18 cellular contexts compared by ENCODE assay signal in genomic region chr1:19258353-19258752, GRCh38.
"Had no signal": no experiment of that assay in that cellular context is flagged by ENCODE, and none has a peak within 500 bp of the region (broad histone marks: within the 10 kb centered on the region; RNA-seq: fewer than 3 reads in every experiment).

No MANE protein-coding gene starts in this region.

- H3K9me3 Mint-ChIP-seq: activated naive CD4-positive, alpha-beta T cell treated with anti-CD3 and anti-CD28 coated beads, Interleukin-2, amount 50 U/mL, for 24 hours; central memory CD8-positive, alpha-beta T cell; memory B cell; naive thymus-derived CD4-positive, alpha-beta T cell had no signal

- H3K27ac Mint-ChIP-seq: activated naive CD4-positive, alpha-beta T cell treated with anti-CD3 and anti-CD28 coated beads, Interleukin-2, amount 50 U/mL, for 24 hours; memory B cell had no signal

- DNase-seq: activated CD4-positive, CD25-positive, alpha-beta regulatory T cell treated with anti-CD3 and anti-CD28 coated beads, Interleukin-2, amount 50 U/mL, for 72 hours; activated CD8-positive, alpha-beta memory T cell treated with anti-CD3 and anti-CD28 coated beads for 24 hours; activated effector memory CD4-positive, alpha-beta T cell treated with Interleukin-2 at 50 U/mL for 16 hours; anterior cingulate cortex; brain microvascular endothelial cell; effector CD4-positive, alpha-beta T cell; left ventricle myocardium inferior; mucosa of descending colon; naive thymus-derived CD4-positive, alpha-beta T cell; pancreas; sigmoid colon; SK-N-SH; spleen; T-helper 1 cell; T1000 had no signal

- H3K27me3 Mint-ChIP-seq: activated naive CD4-positive, alpha-beta T cell treated with anti-CD3 and anti-CD28 coated beads, Interleukin-2, amount 50 U/mL, for 24 hours; central memory CD8-positive, alpha-beta T cell; memory B cell; naive thymus-derived CD4-positive, alpha-beta T cell had no signal

- H3K4me3 Mint-ChIP-seq: activated naive CD4-positive, alpha-beta T cell treated with anti-CD3 and anti-CD28 coated beads, Interleukin-2, amount 50 U/mL, for 24 hours; central memory CD8-positive, alpha-beta T cell; memory B cell; naive thymus-derived CD4-positive, alpha-beta T cell had no signal

- ATAC-seq: mucosa of descending colon; naive thymus-derived CD4-positive, alpha-beta T cell; pancreas had no signal
